In the genomic region with DNA sequence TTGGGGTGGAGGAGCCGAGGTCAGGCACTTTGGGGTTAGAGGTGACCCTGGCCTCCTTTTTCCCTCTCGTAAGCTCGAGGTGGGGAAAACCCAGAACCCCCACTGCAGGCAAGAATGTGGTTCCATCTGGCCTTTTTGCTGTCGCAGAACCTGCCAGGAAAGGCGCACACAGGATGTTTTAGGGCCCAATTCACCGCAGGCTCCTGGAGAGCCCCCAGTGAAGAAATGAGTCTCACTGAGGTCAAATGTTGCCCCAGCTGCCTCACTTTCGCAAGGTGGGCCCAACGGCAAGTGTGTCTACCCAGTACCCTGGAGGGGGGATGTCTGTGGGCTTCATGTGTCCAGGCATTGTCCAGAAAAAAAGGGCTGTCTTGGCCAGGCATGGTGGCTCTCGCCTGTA, we compare ENCODE assay signal across 13 cellular contexts.
DNase-seq lines count a peak whose midpoint lies in the region; ATAC-seq lines count a peak whose summit lies in the region.
"Had no signal": no experiment of that assay in that cellular context is flagged by ENCODE, and none has a peak within 500 bp of the region (broad histone marks: within the 10 kb centered on the region; RNA-seq: fewer than 3 reads in every experiment).

No MANE protein-coding gene starts in this region.

- ATAC-seq in activated naive CD8-positive, alpha-beta T cell treated with anti-CD3 and anti-CD28 coated beads, Interleukin-2, amount 50 U/mL, for 24 hours: peak; percentile 78
- no peak for ATAC-seq in HG02885 (IDR thresholded peaks at IDR 0.05; ENCODE audit: poor library complexity, unreplicated experiment)
- ATAC-seq in HG02610 (IDR thresholded peaks at IDR 0.05; ENCODE audit: unreplicated experiment): no peak

- H3K4me1 Mint-ChIP-seq in activated CD4-positive, alpha-beta T cell treated with anti-CD3 and anti-CD28 coated beads, Interleukin-2, amount 10 ng/mL, durations not matched to agents 24 days and 14 days: peaks cover 11% of the 10 kb centered on the region
- peaks cover 10% of the 10 kb centered on the region for H3K4me1 Mint-ChIP-seq in T-helper 2 cell treated with Interferon-gamma antibody and Interleukin-4, amounts not matched to agents 5 μg/mL and 100 μg/mL, for 36 hours (ENCODE audit: low read depth)
- H3K4me1 Mint-ChIP-seq in activated naive CD8-positive, alpha-beta T cell treated with anti-CD3 and anti-CD28 coated beads, Interleukin-2, amount 50 U/mL, for 24 hours: peaks cover 37% of the 10 kb centered on the region
- H3K4me1 Mint-ChIP-seq: H9 had no signal

- H3K4me3 Mint-ChIP-seq in activated CD4-positive, alpha-beta T cell treated with anti-CD3 and anti-CD28 coated beads, Interleukin-2, amount 10 ng/mL, durations not matched to agents 24 days and 14 days: no peak overlapping the region
- peak overlapping the region; percentile 21 for H3K4me3 Mint-ChIP-seq in T-helper 2 cell treated with Interferon-gamma antibody and Interleukin-4, amounts not matched to agents 5 μg/mL and 100 μg/mL, for 36 hours
- H3K4me3 Mint-ChIP-seq in activated naive CD8-positive, alpha-beta T cell treated with anti-CD3 and anti-CD28 coated beads, Interleukin-2, amount 50 U/mL, for 24 hours: peak overlapping the region; percentile 50
- H3K4me3 Mint-ChIP-seq: endodermal cell, H9 had no signal

- DNase-seq in activated CD4-positive, alpha-beta T cell treated with anti-CD3 and anti-CD28 coated beads, Interleukin-2, amount 10 ng/mL, durations not matched to agents 24 days and 14 days: peak; percentile 66
- no peak for DNase-seq in activated CD4-positive, alpha-beta T cell treated with anti-CD3 and anti-CD28 coated beads for 1 hour
- peak; percentile 50 for DNase-seq in T-helper 2 cell treated with Interferon-gamma antibody and Interleukin-4, amounts not matched to agents 5 μg/mL and 100 μg/mL, for 36 hours (ENCODE audit: low spot score)
- DNase-seq in activated naive CD8-positive, alpha-beta T cell treated with anti-CD3 and anti-CD28 coated beads, Interleukin-2, amount 50 U/mL, for 24 hours: peak; percentile 53
- DNase-seq in stimulated activated CD8-positive, alpha-beta memory T cell treated with anti-CD3 and anti-CD28 coated beads, Interleukin-2, amount 100 ng/mL, for 48 hours (ENCODE audit: low read depth in 2 of 2): peak; percentile 20 to 37
- DNase-seq in SHP77 (lab: John Stamatoyannopoulos, UW): no peak
- DNase-seq: brain microvascular endothelial cell, endodermal cell, H9, SK-N-SH, tibial artery had no signal

- intact Hi-C loops in activated CD4-positive, alpha-beta T cell treated with anti-CD3 and anti-CD28 coated beads, Interleukin-2, amount 10 ng/mL, durations not matched to agents 24 days and 14 days (cut with micrococcal nuclease): no loop called here

- H3K9me3 Mint-ChIP-seq in activated CD4-positive, alpha-beta T cell treated with anti-CD3 and anti-CD28 coated beads, Interleukin-2, amount 10 ng/mL, durations not matched to agents 24 days and 14 days: no peaks in the 10 kb centered on the region
- H3K9me3 Mint-ChIP-seq in T-helper 2 cell treated with Interferon-gamma antibody and Interleukin-4, amounts not matched to agents 5 μg/mL and 100 μg/mL, for 36 hours: no peaks in the 10 kb centered on the region
- H3K9me3 Mint-ChIP-seq in activated naive CD8-positive, alpha-beta T cell treated with anti-CD3 and anti-CD28 coated beads, Interleukin-2, amount 50 U/mL, for 24 hours: no peaks in the 10 kb centered on the region
- H3K9me3 Mint-ChIP-seq: endodermal cell, H9 had no signal

- peaks cover 15% of the 10 kb centered on the region for H3K36me3 Mint-ChIP-seq in activated CD4-positive, alpha-beta T cell treated with anti-CD3 and anti-CD28 coated beads, Interleukin-2, amount 10 ng/mL, durations not matched to agents 24 days and 14 days (ENCODE audit: low read depth)
- H3K36me3 Mint-ChIP-seq in T-helper 2 cell treated with Interferon-gamma antibody and Interleukin-4, amounts not matched to agents 5 μg/mL and 100 μg/mL, for 36 hours (ENCODE audit: low read depth): peaks cover 23% of the 10 kb centered on the region
- peaks cover 8% of the 10 kb centered on the region for H3K36me3 Mint-ChIP-seq in activated naive CD8-positive, alpha-beta T cell treated with anti-CD3 and anti-CD28 coated beads, Interleukin-2, amount 50 U/mL, for 24 hours (ENCODE audit: low read depth)

- H3K27ac Mint-ChIP-seq in activated CD4-positive, alpha-beta T cell treated with anti-CD3 and anti-CD28 coated beads, Interleukin-2, amount 10 ng/mL, durations not matched to agents 24 days and 14 days: peak overlapping the region; percentile 83
- H3K27ac Mint-ChIP-seq in T-helper 2 cell treated with Interferon-gamma antibody and Interleukin-4, amounts not matched to agents 5 μg/mL and 100 μg/mL, for 36 hours: peak overlapping the region; percentile 82
- peak overlapping the region; percentile 78 for H3K27ac Mint-ChIP-seq in activated naive CD8-positive, alpha-beta T cell treated with anti-CD3 and anti-CD28 coated beads, Interleukin-2, amount 50 U/mL, for 24 hours
- H3K27ac Mint-ChIP-seq: endodermal cell, H9 had no signal

- H3K27me3 Mint-ChIP-seq in activated CD4-positive, alpha-beta T cell treated with anti-CD3 and anti-CD28 coated beads, Interleukin-2, amount 10 ng/mL, durations not matched to agents 24 days and 14 days: no peaks in the 10 kb centered on the region
- no peaks in the 10 kb centered on the region for H3K27me3 Mint-ChIP-seq in T-helper 2 cell treated with Interferon-gamma antibody and Interleukin-4, amounts not matched to agents 5 μg/mL and 100 μg/mL, for 36 hours (ENCODE audit: low read depth)
- H3K27me3 Mint-ChIP-seq in activated naive CD8-positive, alpha-beta T cell treated with anti-CD3 and anti-CD28 coated beads, Interleukin-2, amount 50 U/mL, for 24 hours: no peaks in the 10 kb centered on the region

Comparison
In these comparisons a context has a peak if more than half of its experiments do, and no peak if none do; other contexts are left out.
1. DNase-seq: peak in activated CD4-positive, alpha-beta T cell treated with anti-CD3 and anti-CD28 coated beads, Interleukin-2, amount 10 ng/mL, durations not matched to agents 24 days and 14 days (single experiment), T-helper 2 cell treated with Interferon-gamma antibody and Interleukin-4, amounts not matched to agents 5 μg/mL and 100 μg/mL, for 36 hours (single experiment), activated naive CD8-positive, alpha-beta T cell treated with anti-CD3 and anti-CD28 coated beads, Interleukin-2, amount 50 U/mL, for 24 hours (single experiment) and stimulated activated CD8-positive, alpha-beta memory T cell treated with anti-CD3 and anti-CD28 coated beads, Interleukin-2, amount 100 ng/mL, for 48 hours (2 of 2); none in activated CD4-positive, alpha-beta T cell treated with anti-CD3 and anti-CD28 coated beads for 1 hour (single experiment) and SHP77 (0 of 2).
2. Peak in every context shown above with its lines, with median percentiles within 50 percentile points of each other: H3K27ac Mint-ChIP-seq.